In genomic region chr16:57192146-57192545, GRCh38 we compare ENCODE assay signal across 26 cellular contexts. TPM values are rescaled to one million over a fixed set of nuclear protein-coding genes. Genes with fewer than 3 reads are reported as not detected.
A peak's percentile ranks its signal among the peaks of the same experiment; 100 is the strongest.
DNase-seq lines count a peak whose midpoint lies in the region; TF ChIP-seq lines count a peak whose summit lies in the region.
"Had no signal": no experiment of that assay in that cellular context is flagged by ENCODE, and none has a peak within 500 bp of the region (broad histone marks: within the 10 kb centered on the region; RNA-seq: fewer than 3 reads in every experiment).

No MANE protein-coding gene starts in this region.

- H3K27me3 Mint-ChIP-seq in MCF 10A (ENCODE audit: insufficient read depth, unreplicated experiment): no peaks in the 10 kb centered on the region
- H3K27me3 Mint-ChIP-seq in CD4-positive, alpha-beta memory T cell: no peaks in the 10 kb centered on the region
- H3K27me3 Mint-ChIP-seq: activated B cell treated with CpG ODN at 0.5 μM for 24 hours; activated naive CD8-positive, alpha-beta T cell treated with anti-CD3 and anti-CD28 coated beads, Interleukin-2, amount 10 ng/mL, durations not matched to agents 7 days and 5 days; dendritic cell treated with granulocyte-macrophage colony-stimulating factor and Interleukin-4, amounts not matched to agents 40 ng/mL and 50 ng/mL, for 4 days; stimulated activated naive CD8-positive, alpha-beta T cell treated with anti-CD3 and anti-CD28 coated beads, Interleukin-15, amount 100 ng/mL, for 72 hours had no signal

- no peaks in the 10 kb centered on the region for H3K9me3 ChIP-seq in breast epithelium
- no peaks in the 10 kb centered on the region for H3K9me3 ChIP-seq in ascending aorta
- H3K9me3 ChIP-seq in CD4-positive, alpha-beta memory T cell (ENCODE audit: control insufficient read depth in 1 of 2, low read length in 2 of 2): no peaks in the 10 kb centered on the region
- H3K9me3 ChIP-seq: psoas muscle, tibial artery had no signal

- peaks cover 25% of the 10 kb centered on the region for H3K36me3 Mint-ChIP-seq in MCF 10A (ENCODE audit: insufficient read depth, unreplicated experiment)
- H3K36me3 Mint-ChIP-seq in CD4-positive, alpha-beta memory T cell: peaks cover 0 to 19% of the 10 kb centered on the region in 2 donors

- no peaks in the 10 kb centered on the region for H3K36me3 ChIP-seq in breast epithelium
- H3K36me3 ChIP-seq in ascending aorta: no peaks in the 10 kb centered on the region
- H3K36me3 ChIP-seq in CD4-positive, alpha-beta memory T cell (ENCODE audit: insufficient read depth, low read length): no peaks in the 10 kb centered on the region
- H3K36me3 ChIP-seq: tibial artery had no signal

- TF ChIP-seq CTCF in MCF 10A (IDR thresholded peaks at IDR 0.05; ENCODE audit: unreplicated experiment) (no peak), breast epithelium (IDR thresholded peaks at IDR 0.05) (no peak), ascending aorta (IDR thresholded peaks at IDR 0.05) (no peak), fibroblast of mammary gland (conservative IDR thresholded peaks at IDR 0.05; ENCODE audit: control insufficient read depth, insufficient read depth, low read depth, low read length) (no peak)

- intact Hi-C loops in MCF 10A (cut with micrococcal nuclease) (no loop called here), breast epithelium (cut with DNase I; ENCODE audit: low total_unique reads) (loop anchor here (2.0 kb wide), 1 partner anchor 57 kb away; no protein-coding TSS in a partner anchor), ascending aorta (cut with DNase I) (no loop called here)
- intact Hi-C loops in CD4-positive, alpha-beta memory T cell (cut with micrococcal nuclease): no loop called here

- CTCF ChIA-PET in MCF 10A (lab: Yijun Ruan, JAX): interaction anchor here (0.6 kb wide), 2 partner anchors 85 to 1545 kb away, joined by 3 to 5 read pairs; no protein-coding TSS in a partner anchor
- CTCF ChIA-PET in CD4-positive, alpha-beta memory T cell (lab: Charles Lee; ENCODE audit: partially characterized antibody): no interaction called here

- peak overlapping the region; percentile 85 for H3K27ac Mint-ChIP-seq in MCF 10A (ENCODE audit: low read depth, unreplicated experiment)
- no peak overlapping the region for H3K27ac Mint-ChIP-seq in CD4-positive, alpha-beta memory T cell
- H3K27ac Mint-ChIP-seq: activated B cell treated with CpG ODN at 0.5 μM for 24 hours; activated naive CD8-positive, alpha-beta T cell treated with anti-CD3 and anti-CD28 coated beads, Interleukin-2, amount 10 ng/mL, durations not matched to agents 7 days and 5 days; dendritic cell treated with granulocyte-macrophage colony-stimulating factor and Interleukin-4, amounts not matched to agents 40 ng/mL and 50 ng/mL, for 4 days had no signal

- POLR2A ChIA-PET in MCF 10A (lab: Yijun Ruan, JAX): interaction anchor here (0.9 to 1.7 kb wide), 4 partner anchors 13 to 212 kb away, joined by 3 to 6 read pairs (median 4); partner anchors contain the start of gene CCL17
- POLR2A ChIA-PET in CD4-positive, alpha-beta memory T cell (lab: Charles Lee; ENCODE audit: partially characterized antibody): no interaction called here

- no peaks in the 10 kb centered on the region for H3K9me3 Mint-ChIP-seq in MCF 10A (ENCODE audit: unreplicated experiment)
- H3K9me3 Mint-ChIP-seq in CD4-positive, alpha-beta memory T cell: no peaks in the 10 kb centered on the region
- H3K9me3 Mint-ChIP-seq: activated B cell treated with CpG ODN at 0.5 μM for 24 hours; activated naive CD8-positive, alpha-beta T cell treated with anti-CD3 and anti-CD28 coated beads, Interleukin-2, amount 10 ng/mL, durations not matched to agents 7 days and 5 days; dendritic cell treated with granulocyte-macrophage colony-stimulating factor and Interleukin-4, amounts not matched to agents 40 ng/mL and 50 ng/mL, for 4 days; stimulated activated naive CD8-positive, alpha-beta T cell treated with anti-CD3 and anti-CD28 coated beads, Interleukin-15, amount 100 ng/mL, for 72 hours had no signal

- H3K4me3 ChIP-seq in breast epithelium: no peak overlapping the region
- H3K4me3 ChIP-seq in ascending aorta: no peak overlapping the region
- H3K4me3 ChIP-seq in fibroblast of mammary gland (ENCODE audit: control insufficient read depth, low read depth, low read length): no peak overlapping the region
- no peak overlapping the region for H3K4me3 ChIP-seq in CD4-positive, alpha-beta memory T cell (ENCODE audit: low read length in 2 of 2)
- H3K4me3 ChIP-seq: psoas muscle, SJCRH30, tibial artery had no signal

- H3K4me3 Mint-ChIP-seq in MCF 10A (ENCODE audit: unreplicated experiment): no peak overlapping the region
- H3K4me3 Mint-ChIP-seq in CD4-positive, alpha-beta memory T cell: no peak overlapping the region
- H3K4me3 Mint-ChIP-seq: activated B cell treated with CpG ODN at 0.5 μM for 24 hours; activated naive CD8-positive, alpha-beta T cell treated with anti-CD3 and anti-CD28 coated beads, Interleukin-2, amount 10 ng/mL, durations not matched to agents 7 days and 5 days; dendritic cell treated with granulocyte-macrophage colony-stimulating factor and Interleukin-4, amounts not matched to agents 40 ng/mL and 50 ng/mL, for 4 days; stimulated activated naive CD8-positive, alpha-beta T cell treated with anti-CD3 and anti-CD28 coated beads, Interleukin-15, amount 100 ng/mL, for 72 hours had no signal

- H3K27me3 ChIP-seq in breast epithelium (no peaks in the 10 kb centered on the region), ascending aorta (no peaks in the 10 kb centered on the region)
- no peaks in the 10 kb centered on the region for H3K27me3 ChIP-seq in CD4-positive, alpha-beta memory T cell (ENCODE audit: insufficient read depth, low read length)
- H3K27me3 ChIP-seq: foreskin keratinocyte, SJCRH30, tibial artery had no signal

- H3K4me1 ChIP-seq in breast epithelium (peaks cover 0 to 16% of the 10 kb centered on the region in 2 donors), ascending aorta (peaks cover 5 to 50% of the 10 kb centered on the region in 2 donors)
- peaks cover 21% of the 10 kb centered on the region for H3K4me1 ChIP-seq in CD4-positive, alpha-beta memory T cell (ENCODE audit: insufficient read depth, low read length)

- H3K4me1 Mint-ChIP-seq in MCF 10A (ENCODE audit: insufficient read depth, unreplicated experiment): peaks cover 50% of the 10 kb centered on the region
- peaks cover 37 to 66% (median 43%) of the 10 kb centered on the region in 4 donors for H3K4me1 Mint-ChIP-seq in CD4-positive, alpha-beta memory T cell

- TF ChIP-seq POLR2A in breast epithelium (IDR thresholded peaks at IDR 0.05): no peak

- BruUV-seq in MCF 10A (replicated peaks; lab: Mats Ljungman, UMichigan): no TSS peak

- DNase-seq in MCF 10A (ENCODE audit: unreplicated experiment) (no peak), breast epithelium (ENCODE audit: low spot score in 2 of 2) (no peak), ascending aorta (ENCODE audit: low spot score in 2 of 2) (no peak), fibroblast of mammary gland (ENCODE audit: low read depth) (peak; percentile 49), NCI-H1436 treated with DMSO at 0.1 percent for 48 hours (lab: John Stamatoyannopoulos, UW) (no peak), nucleus accumbens (lab: John Stamatoyannopoulos, UW) (no peak), NCI-H1436 (lab: John Stamatoyannopoulos, UW) (no peak)
- no peak for DNase-seq in CD4-positive, alpha-beta memory T cell
- DNase-seq: 8988T; activated B cell treated with CpG ODN at 0.5 μM for 24 hours; activated CD4-positive, alpha-beta T cell treated with anti-CD3 and anti-CD28 coated beads, Interleukin-2, amount 50 U/mL, for 48 hours; activated effector memory CD4-positive, alpha-beta T cell treated with Interleukin-2 at 50 U/mL for 16 hours; activated naive CD8-positive, alpha-beta T cell treated with anti-CD3 and anti-CD28 coated beads, Interleukin-2, amount 10 ng/mL, durations not matched to agents 7 days and 5 days; COR-L47; DMS79; foreskin keratinocyte; KBM-7; left ventricle myocardium superior; NCI-H187 treated with DMSO at 0.1 percent for 48 hours; NCI-H2227 treated with DMSO at 0.1 percent for 48 hours; psoas muscle; SJCRH30; stimulated activated naive CD8-positive, alpha-beta T cell treated with anti-CD3 and anti-CD28 coated beads, Interleukin-15, amount 100 ng/mL, for 72 hours; T-helper 9 cell; tibial artery had no signal

- H3K27ac ChIP-seq in breast epithelium (no peak overlapping the region), ascending aorta (peak overlapping the region; percentile 20 to 31)
- H3K27ac ChIP-seq in CD4-positive, alpha-beta memory T cell (ENCODE audit: low read depth, low read length): no peak overlapping the region
- H3K27ac ChIP-seq: psoas muscle, SJCRH30, tibial artery had no signal

RNA-seq across cellular contexts. Expression of gene RSPRY1, which starts 6.0 kb away (rescaled TPM):
- total RNA-seq in MCF 10A (2022) (55.9 and 62.0 TPM in 2 replicates), breast epithelium (10 to 100 TPM; 26.4 to 52.4 (median 34.4) TPM), ascending aorta (29.3 TPM)
- total RNA-seq in CD4-positive, alpha-beta memory T cell: 10 to 100 TPM; 32.8 to 38.0 TPM
- polyA plus RNA-seq in CD4-positive, alpha-beta memory T cell: 10 to 100 TPM; 28.5 to 34.0 TPM

RNA-seq across cellular contexts. Expression of gene PSME3IP1, which starts 6.3 kb away (rescaled TPM):
- total RNA-seq in MCF 10A (2022) (100 and 107 TPM in 2 replicates), breast epithelium (10 to 100 TPM; 64.8 to 81.4 (median 69.8) TPM), ascending aorta (32.6 TPM)
- total RNA-seq in CD4-positive, alpha-beta memory T cell: 100 to 1,000 TPM; 147 to 157 TPM
- polyA plus RNA-seq in CD4-positive, alpha-beta memory T cell: 10 to 100 TPM; 59.9 to 64.5 TPM

RNA-seq across cellular contexts. Expression of gene ARL2BP, which starts 52.9 kb away (rescaled TPM):
- 94.4 and 114 TPM in 2 replicates for total RNA-seq in MCF 10A (2022)
- 10 to 100 TPM; 50.5 to 64.0 (median 62.4) TPM for total RNA-seq in breast epithelium
- 44.1 TPM for total RNA-seq in ascending aorta
- 10 to 100 TPM; 48.0 to 49.1 TPM for total RNA-seq in CD4-positive, alpha-beta memory T cell
- 100 to 1,000 TPM; 130 to 181 TPM for polyA plus RNA-seq in CD4-positive, alpha-beta memory T cell

Comparison
In these comparisons a context has a peak if more than half of its experiments do, and no peak if none do; other contexts are left out.
1. H3K27ac ChIP-seq: peak in ascending aorta (2 of 2); none in breast epithelium (0 of 2) and CD4-positive, alpha-beta memory T cell (single experiment).